ENCODE assay signal across 8 cellular contexts in genomic region chr10:26860542-26861325, GRCh38.
DNase-seq lines count a peak whose midpoint lies in the region; ATAC-seq lines count a peak whose summit lies in the region.

Gene ABI1, minus strand, starts transcription at chr10:26860958. Its CDS starts 95 bp downstream, at chr10:26860863.

- peak; percentile 69 for ATAC-seq in GM19025 (IDR thresholded peaks at IDR 0.05; ENCODE audit: low read depth, unreplicated experiment)
- ATAC-seq in HG03342 (IDR thresholded peaks at IDR 0.05; ENCODE audit: unreplicated experiment), result peak; percentile 65
- ATAC-seq in activated CD4-positive, CD25-positive, alpha-beta regulatory T cell treated with anti-CD3 and anti-CD28 coated beads, Interleukin-2, amount 50 U/mL, for 24 hours, result peak; percentile 92

- DNase-seq in AG20443 (ENCODE audit: low spot score) (peak; percentile 97), NCI-H446 treated with DMSO at 0.1 percent for 48 hours (lab: John Stamatoyannopoulos, UW) (peak; percentile 97), cerebellar cortex (ENCODE audit: low spot score) (peak; percentile 99), iris pigment epithelial cell (ENCODE audit: low read depth) (peak; percentile 97)
- peak; percentile 93 to 95 for DNase-seq in stimulated activated CD4-positive, alpha-beta T cell treated with anti-CD3 and anti-CD28 coated beads, Interleukin-12 subunit alpha, Interleukin-12 subunit beta, amount 100 ng/mL, for 24 hours (ENCODE audit: low read depth in 2 of 2)

Comparison
In these comparisons a context has a peak if more than half of its experiments do, and no peak if none do; other contexts are left out.
1. Peak in every context shown above with its lines: DNase-seq and ATAC-seq.